8 cellular contexts compared by ENCODE assay signal in genomic region chr12:102061556-102062418, GRCh38. TPM values are rescaled to one million over a fixed set of nuclear protein-coding genes. Genes with fewer than 3 reads are reported as not detected.
DNase-seq lines count a peak whose midpoint lies in the region; ATAC-seq, FAIRE-seq and TF ChIP-seq lines count a peak whose summit lies in the region.

WASHC3 (minus strand) TSS chr12:102061991; CDS start chr12:102061962, 29 bp downstream.

- peak within 1 kb of the TSS; percentile 84 for H3K56ac ChIP-seq in IMR-90 (ENCODE audit: extremely low read depth, insufficient read depth, low read length)

- peak within 1 kb of the TSS; percentile 81 for H3K14ac ChIP-seq in IMR-90 (replicated peaks; ENCODE audit: low read depth, low read length)

- H3K4me3 ChIP-seq in IMR-90 (ENCODE audit: insufficient read depth, low read depth, low read length), result peak within 1 kb of the TSS; percentile 79
- peak within 1 kb of the TSS; percentile 66 to 94 (median 85) for H3K4me3 ChIP-seq in endothelial cell of umbilical vein (replicated peaks in 1 of 3; ENCODE audit: insufficient read depth in 1 of 3, low read depth in 1 of 3, low read length in 3 of 3)

- TF ChIP-seq POLR2A in IMR-90 (IDR thresholded peaks at IDR 0.05; ENCODE audit: low read depth, low read length), result peak; percentile 60; the same call in 1 of the 2 replicates
- TF ChIP-seq POLR2A in endothelial cell of umbilical vein (IDR thresholded peaks at IDR 0.05; ENCODE audit: low read depth, low read length), result peak; percentile 87

- H2AFZ ChIP-seq in IMR-90 (replicated peaks; ENCODE audit: low read length, poor library complexity) (peak within 1 kb of the TSS; percentile 95), endothelial cell of umbilical vein (ENCODE audit: low read depth, low read length) (peak within 1 kb of the TSS; percentile 95)

- no peaks in the 10 kb centered on the region for H3K9me3 ChIP-seq in IMR-90 (ENCODE audit: control insufficient read depth, insufficient read depth, low read length)
- no peaks in the 10 kb centered on the region for H3K9me3 ChIP-seq in endothelial cell of umbilical vein (replicated peaks; ENCODE audit: control insufficient read depth, insufficient read depth, low read length)

- H3K4me2 ChIP-seq in IMR-90 (ENCODE audit: low read depth, low read length) (peak within 1 kb of the TSS; percentile 92), endothelial cell of umbilical vein (ENCODE audit: insufficient read depth, low read length) (peak within 1 kb of the TSS; percentile 70)

- DNase-seq in DMS 273 (lab: John Stamatoyannopoulos, UW; ENCODE audit: unreplicated experiment) (peak; percentile 95), IMR-90 (peak; percentile 88), OCI-M1 (lab: John Stamatoyannopoulos, UW) (peak; percentile 97), activated T-cell treated with anti-CD3 and anti-CD28 coated beads for 24 hours (ENCODE audit: low read depth) (peak; percentile 94), endothelial cell of umbilical vein (ENCODE audit: low read depth, low spot score) (peak; percentile 93), midbrain (lab: John Stamatoyannopoulos, UW) (peak; percentile 97)
- DNase-seq in stimulated activated CD8-positive, alpha-beta memory T cell treated with anti-CD3 and anti-CD28 coated beads, Interleukin-2, amount 100 ng/mL, for 1 hour (ENCODE audit: low read depth in 2 of 2), result peak; percentile 84 to 91

- peak within 1 kb of the TSS; percentile 75 for H3K27ac ChIP-seq in IMR-90 (ENCODE audit: insufficient read depth, low read length)
- H3K27ac ChIP-seq in endothelial cell of umbilical vein (ENCODE audit: insufficient read depth, low read depth, low read length), result peak within 1 kb of the TSS; percentile 68

- dilution Hi-C loops in IMR-90 (cut with HindIII; ENCODE audit: low sequenced_read_pairs, unreplicated experiment), result no loop called here
- dilution Hi-C loops in endothelial cell of umbilical vein (cut with MboI; ENCODE audit: extremely low pct_ligation_motif_present, low sequenced_read_pairs), result no loop called here

- H4K20me1 ChIP-seq in IMR-90 (ENCODE audit: insufficient read depth, low read length) (no peaks in the 10 kb centered on the region), endothelial cell of umbilical vein (replicated peaks; ENCODE audit: control insufficient read depth, extremely low read depth, insufficient read depth, low read length) (no peaks in the 10 kb centered on the region)

- in situ Hi-C loops in IMR-90 (cut with MboI; ENCODE audit: low sequenced_read_pairs), result no loop called here

- H3K4me1 ChIP-seq in IMR-90 (ENCODE audit: control insufficient read depth, insufficient read depth, low read length) (no peaks in the 10 kb centered on the region), endothelial cell of umbilical vein (ENCODE audit: control insufficient read depth, extremely low read depth, insufficient read depth, low read length) (peaks cover 6% of the 10 kb centered on the region)

- H3K79me2 ChIP-seq in endothelial cell of umbilical vein (ENCODE audit: control insufficient read depth, insufficient read depth, low read length), result no peaks in the 10 kb centered on the region

- POLR2A ChIA-PET in IMR-90 (lab: Charles Lee; ENCODE audit: unreplicated experiment), result interaction anchor here (0.6 to 0.7 kb wide), 2 partner anchors 20 to 23 kb away, joined by 3 to 4 read pairs; no protein-coding TSS in a partner anchor
- POLR2A ChIA-PET in endothelial cell of umbilical vein (lab: Charles Lee), result no interaction called here

- peak within 1 kb of the TSS; percentile 78 for H2AK9ac ChIP-seq in IMR-90 (replicated peaks; ENCODE audit: low read depth, low read length, poor library complexity)

- peak within 1 kb of the TSS; percentile 75 for H4K91ac ChIP-seq in IMR-90 (ENCODE audit: insufficient read depth, low read depth, low read length)

- peak within 1 kb of the TSS; percentile 92 to 95 for H4K8ac ChIP-seq in IMR-90 (ENCODE audit: low read depth in 2 of 2, low read length in 2 of 2)

- peak within 1 kb of the TSS; percentile 44 for H3K18ac ChIP-seq in IMR-90 (ENCODE audit: low read depth, low read length)

- H3K9ac ChIP-seq in IMR-90 (ENCODE audit: low read depth, low read length) (peak within 1 kb of the TSS; percentile 93), endothelial cell of umbilical vein (replicated peaks; ENCODE audit: extremely low read depth, insufficient read depth, low read length) (peak within 1 kb of the TSS; percentile 87)

- H3K79me1 ChIP-seq in IMR-90 (ENCODE audit: low read depth in 1 of 2, low read length in 2 of 2), result peaks cover 9 to 10% of the 10 kb centered on the region in 2 experiments; a peak in 3 of 4 replicates

- no peak for TF ChIP-seq RAD21 in IMR-90 (IDR thresholded peaks at IDR 0.05; ENCODE audit: low read length)

- H2BK20ac ChIP-seq in IMR-90 (ENCODE audit: low read depth, low read length), result no peak within 1 kb of the TSS

- H2BK5ac ChIP-seq in IMR-90 (ENCODE audit: low read depth, low read length, poor library complexity, severe bottlenecking), result peak within 1 kb of the TSS; percentile 71

- peak within 1 kb of the TSS; percentile 25; the same call in 1 of the 2 replicates for H2AK5ac ChIP-seq in IMR-90 (ENCODE audit: low read depth, low read length)

- WGBS in IMR-90 (ENCODE audit: extremely low coverage in 2 of 2, insufficient read length in 1 of 2), 2 experiments, result 0% methylated on average over 2 of the region's 44 CpGs; no CpG with 5 or more reads in 1 of the 2 experiments

- H3K4ac ChIP-seq in IMR-90 (ENCODE audit: low read depth, low read length), result peak within 1 kb of the TSS; percentile 80

- ATAC-seq in GM21528 (IDR thresholded peaks at IDR 0.05; ENCODE audit: low FRiP score, unreplicated experiment) (peak; percentile 95), IMR-90 (ENCODE audit: low read depth) (peak; percentile 99)

- H3K36me3 ChIP-seq in IMR-90 (ENCODE audit: control insufficient read depth, insufficient read depth, low read length), result no peaks in the 10 kb centered on the region
- H3K36me3 ChIP-seq in endothelial cell of umbilical vein (ENCODE audit: control insufficient read depth in 2 of 2, extremely low read depth in 1 of 2, insufficient read depth in 2 of 2, low read length in 2 of 2), result no peaks in the 10 kb centered on the region

- H3K9me1 ChIP-seq in IMR-90 (ENCODE audit: insufficient read depth, low read length) (no peaks in the 10 kb centered on the region), endothelial cell of umbilical vein (replicated peaks; ENCODE audit: control insufficient read depth, extremely low read depth, insufficient read depth, low read length) (no peaks in the 10 kb centered on the region)

- H2BK15ac ChIP-seq in IMR-90 (ENCODE audit: low read depth, low read length), result 0 out of 3 replicates have a peak within 1 kb of the TSS, but pooled peaks have one; percentile 15

- H2BK120ac ChIP-seq in IMR-90 (ENCODE audit: low read depth, low read length), result peak within 1 kb of the TSS; percentile 17; the same call in 1 of the 2 replicates

- CTCF ChIA-PET in IMR-90 (lab: Yijun Ruan, JAX), result interaction anchor here (1.0 kb wide), 1 partner anchor 330 kb away, joined by 3 read pairs; no protein-coding TSS in a partner anchor
- CTCF ChIA-PET in endothelial cell of umbilical vein (lab: Charles Lee), result interaction anchor here (0.6 to 1.6 kb wide), 7 partner anchors 34 to 1393 kb away, joined by 3 to 7 read pairs (median 4); no protein-coding TSS in a partner anchor

- no TSS peak for BruUV-seq in IMR-90 (replicated peaks; lab: Mats Ljungman, UMichigan)
- TSS peak; percentile 76 for BruUV-seq in endothelial cell of umbilical vein (replicated peaks; lab: Mats Ljungman, UMichigan)

- TF ChIP-seq CTCF in IMR-90 (conservative IDR thresholded peaks at IDR 0.05; ENCODE audit: low read depth, low read length), result no peak
- TF ChIP-seq CTCF in endothelial cell of umbilical vein (IDR thresholded peaks at IDR 0.05; ENCODE audit: extremely low read depth in 1 of 2, insufficient read depth in 1 of 2, low read depth in 1 of 2, low read length in 2 of 2), result no peak

- H3K27me3 ChIP-seq in IMR-90 (ENCODE audit: control insufficient read depth, insufficient read depth, low read length) (no peaks in the 10 kb centered on the region), endothelial cell of umbilical vein (ENCODE audit: control insufficient read depth in 2 of 2, insufficient read depth in 2 of 2, low read length in 2 of 2) (no peaks in the 10 kb centered on the region)

- peak; percentile 96 for FAIRE-seq in endothelial cell of umbilical vein (lab: Jason Lieb, UNC)

- intact Hi-C loops in IMR-90 (cut with micrococcal nuclease) (no loop called here), endothelial cell of umbilical vein (cut with micrococcal nuclease) (loop anchor here (1.0 to 10.0 kb wide), 4 partner anchors 59 to 1857 kb away; partner anchors contain the start of genes ACTR6, DRAM1, NUP37 and PARPBP)

- H4K5ac ChIP-seq in IMR-90 (ENCODE audit: low read depth, low read length), result peak within 1 kb of the TSS; percentile 85

- peak within 1 kb of the TSS; percentile 71 for H3K23ac ChIP-seq in IMR-90 (ENCODE audit: low read depth, low read length)

TF ChIP-seq in IMR-90, 13 proteins besides CTCF, POLR2A, EP300 and RAD21 (continues in another document):
- TF ChIP-seq CEBPB (IDR thresholded peaks at IDR 0.05; ENCODE audit: low read depth, low read length) (peak; percentile 55; the same call in 1 of the 2 replicates), MXI1 (IDR thresholded peaks at IDR 0.05; ENCODE audit: borderline replicate concordance, low read depth, low read length) (no peak; the same call in 1 of the 2 replicates), MAFK (IDR thresholded peaks at IDR 0.05; ENCODE audit: low read depth, low read length) (no peak)

TF ChIP-seq in endothelial cell of umbilical vein, 7 proteins besides CTCF, POLR2A, EP300 and RAD21:
- TF ChIP-seq MAX (IDR thresholded peaks at IDR 0.05; ENCODE audit: insufficient read depth, insufficient read length) (no peak), POLR2AphosphoS5 (IDR thresholded peaks at IDR 0.05; ENCODE audit: insufficient read depth, low read depth, low read length) (peak; percentile 57)

RNA-seq across cellular contexts. Expression of gene WASHC3, which starts in this region (rescaled TPM):
- total RNA-seq in IMR-90 (2012; rRNA removed) (82.8 and 87.1 TPM in 2 replicates), endothelial cell of umbilical vein (26.1 and 27.8 TPM in 2 replicates)
- polyA plus RNA-seq in IMR-90 (2012; rRNA removed) (52.7 and 54.8 TPM in 2 replicates), endothelial cell of umbilical vein (28.2 and 28.8 TPM in 2 replicates)
- 16.0 and 23.8 TPM in 2 replicates for polyA plus RNA-seq in IMR-90 (2012; cell fraction: cytosol; rRNA removed)
- 5.5 and 36.4 TPM in 2 replicates for polyA plus RNA-seq in IMR-90 (2012; cell fraction: nucleus; rRNA removed; ENCODE audit: low replicate concordance)
- 46.9 and 47.4 TPM in 2 replicates for polyA plus RNA-seq in endothelial cell of umbilical vein (2011; cell fraction: cytosol; rRNA removed)
- polyA plus RNA-seq in endothelial cell of umbilical vein (2011; cell fraction: nucleus; rRNA removed), result 27.1 and 29.2 TPM in 2 replicates
- 27.4 and 28.2 TPM in 2 replicates for polyA plus RNA-seq in endothelial cell of umbilical vein (2012)
- polyA minus RNA-seq in endothelial cell of umbilical vein, result 21.0 and 21.2 TPM in 2 replicates
- polyA minus RNA-seq in endothelial cell of umbilical vein (2011; cell fraction: cytosol; rRNA and poly(A)+ RNA removed), result 9.8 TPM
- polyA minus RNA-seq in endothelial cell of umbilical vein (2011; cell fraction: nucleus; rRNA and poly(A)+ RNA removed), result 19.2 and 23.9 TPM in 2 replicates

Comparison
In these comparisons a context has a peak if more than half of its experiments do, and no peak if none do; other contexts are left out.
1. Peak in every context shown above with its lines: DNase-seq, ATAC-seq, H3K4me3 ChIP-seq and H3K27ac ChIP-seq.